In genomic region chr21:25801217-25802015, GRCh38 we compare ENCODE assay signal across 8 cellular contexts.
DNase-seq lines count a peak whose midpoint lies in the region; ATAC-seq, FAIRE-seq and TF ChIP-seq lines count a peak whose summit lies in the region.

No MANE protein-coding gene starts in this region.

- WGBS in pancreas, 2 donors, result 26 to 31% methylated on average over 20 of the region's 20 CpGs
- WGBS in tibial nerve, 2 donors, result 35 to 38% methylated on average over 20 of the region's 20 CpGs

- no peaks in the 10 kb centered on the region for H3K4me1 ChIP-seq in pancreas
- peaks cover 0 to 8% (median 0%) of the 10 kb centered on the region in 4 donors for H3K4me1 ChIP-seq in tibial nerve

- no peak for FAIRE-seq in pancreas (lab: Jason Lieb, UNC)

- TF ChIP-seq CTCF in pancreas (IDR thresholded peaks at IDR 0.05), result peak; percentile 90 to 99 (median 98)
- peak; percentile 63 to 86 (median 79) for TF ChIP-seq CTCF in tibial nerve (IDR thresholded peaks at IDR 0.05)

- H3K27me3 ChIP-seq in pancreas (no peaks in the 10 kb centered on the region), tibial nerve (peaks cover 0 to 3% of the 10 kb centered on the region in 2 donors)

- intact Hi-C loops in pancreas (cut with DNase I), result no loop called here

- H3K4me3 ChIP-seq in pancreas (no peak overlapping the region), tibial nerve (no peak overlapping the region)

- H3K36me3 ChIP-seq in pancreas, result no peaks in the 10 kb centered on the region
- no peaks in the 10 kb centered on the region for H3K36me3 ChIP-seq in tibial nerve

- no peak for TF ChIP-seq POLR2A in tibial nerve (IDR thresholded peaks at IDR 0.05)

- H3K27ac ChIP-seq in pancreas (no peak overlapping the region), tibial nerve (no peak overlapping the region)

- TF ChIP-seq EP300 in tibial nerve (IDR thresholded peaks at IDR 0.05), result no peak

- H3K9me3 ChIP-seq in pancreas, result no peaks in the 10 kb centered on the region
- no peaks in the 10 kb centered on the region for H3K9me3 ChIP-seq in tibial nerve

- peak; percentile 99 to 100 (median 100) for ATAC-seq in pancreas

- DNase-seq in GDM1 (lab: John Stamatoyannopoulos, UW), result peak; percentile 75
- DNase-seq in H4 (ENCODE audit: low spot score), result peak; percentile 90
- peak; percentile 90 to 92 for DNase-seq in Kasumi-1 (lab: John Stamatoyannopoulos, UW)
- peak; percentile 81 for DNase-seq in SIG-M5 treated with dmso at 0.1 percent for 504 hours (lab: John Stamatoyannopoulos, UW; ENCODE audit: unreplicated experiment)
- peak; percentile 81 for DNase-seq in activated gamma-delta T cell treated with Interleukin-2 at 50 U/mL for 16 hours
- DNase-seq in germinal center (ENCODE audit: low spot score), result peak; percentile 85
- DNase-seq in pancreas, result peak; percentile 76 to 93 (median 86)
- peak; percentile 49 to 68 for DNase-seq in tibial nerve (ENCODE audit: low spot score in 2 of 2)
